7 cellular contexts compared by ENCODE assay signal in the genomic region with DNA sequence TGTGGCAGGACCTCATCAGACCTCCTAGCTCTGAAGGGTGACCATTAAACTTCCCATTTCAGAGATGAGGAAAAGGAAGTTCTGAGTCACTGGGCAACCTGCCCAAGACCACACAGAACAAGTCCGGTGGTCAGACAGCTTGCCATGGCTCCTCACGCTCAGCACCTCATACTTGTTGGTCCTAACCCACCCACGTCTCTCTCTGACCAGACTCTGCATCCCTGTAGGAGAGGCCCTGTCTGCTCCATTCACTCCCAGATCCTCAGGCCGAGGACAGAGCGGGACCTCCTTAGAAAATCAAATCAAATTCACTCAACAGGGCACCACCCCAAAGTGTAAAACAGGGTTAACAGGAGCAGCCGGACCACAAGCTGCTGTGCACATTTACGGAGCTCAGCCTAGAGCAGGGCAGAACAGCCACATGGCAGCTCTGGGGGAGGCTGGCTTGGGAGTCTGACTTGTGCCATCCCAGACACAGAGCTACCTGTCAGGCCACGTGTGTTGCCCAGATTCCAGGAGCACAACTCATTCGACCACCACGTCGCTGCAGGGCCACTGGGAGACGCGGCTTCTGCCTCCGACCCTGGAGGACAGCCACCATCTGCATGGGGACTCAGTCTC. TPM values are rescaled to one million over a fixed set of nuclear protein-coding genes. Genes with fewer than 3 reads are reported as not detected.
DNase-seq lines count a peak whose midpoint lies in the region; ATAC-seq, FAIRE-seq and TF ChIP-seq lines count a peak whose summit lies in the region.

No MANE protein-coding gene starts in this region.

- H3K4me1 ChIP-seq in endothelial cell of umbilical vein (ENCODE audit: control insufficient read depth, extremely low read depth, insufficient read depth, low read length), result peaks cover 37% of the 10 kb centered on the region
- H3K4me1 ChIP-seq in mucosa of rectum (ENCODE audit: control insufficient read depth in 2 of 2, insufficient read depth in 2 of 2, low read length in 2 of 2), result peaks cover 12 to 26% of the 10 kb centered on the region in 2 donors

- no peak overlapping the region for H2AFZ ChIP-seq in endothelial cell of umbilical vein (ENCODE audit: low read depth, low read length)

- peak; percentile 71 for DNase-seq in H4 (ENCODE audit: low spot score)
- no peak for DNase-seq in SK-N-MC (ENCODE audit: low read depth, low spot score)
- DNase-seq in endothelial cell of umbilical vein (ENCODE audit: low read depth, low spot score), result peak; percentile 98
- no peak for DNase-seq in occipital lobe (lab: John Stamatoyannopoulos, UW)
- DNase-seq in NCI-H524 treated with DMSO at 0.1 percent for 48 hours (lab: John Stamatoyannopoulos, UW), result no peak

- peaks cover 49% of the 10 kb centered on the region for H3K36me3 ChIP-seq in SK-N-MC (ENCODE audit: insufficient read depth, low read length)
- H3K36me3 ChIP-seq in endothelial cell of umbilical vein (ENCODE audit: control insufficient read depth in 2 of 2, extremely low read depth in 1 of 2, insufficient read depth in 2 of 2, low read length in 2 of 2), result no peaks in the 10 kb centered on the region
- H3K36me3 ChIP-seq in mucosa of rectum (ENCODE audit: control insufficient read depth in 2 of 2, insufficient read depth in 2 of 2, low read length in 2 of 2), result no peaks in the 10 kb centered on the region

- H3K4me2 ChIP-seq in endothelial cell of umbilical vein (ENCODE audit: insufficient read depth, low read length), result peak overlapping the region; percentile 88

- peaks cover 11% of the 10 kb centered on the region; the same call in 1 of the 2 replicates for H3K9me3 ChIP-seq in SK-N-MC (ENCODE audit: low read depth, low read length)
- no peaks in the 10 kb centered on the region for H3K9me3 ChIP-seq in endothelial cell of umbilical vein (replicated peaks; ENCODE audit: control insufficient read depth, insufficient read depth, low read length)
- H3K9me3 ChIP-seq in mucosa of rectum (ENCODE audit: control insufficient read depth in 2 of 2, low read length in 2 of 2), result no peaks in the 10 kb centered on the region

- dilution Hi-C loops in endothelial cell of umbilical vein (cut with MboI; ENCODE audit: extremely low pct_ligation_motif_present, low sequenced_read_pairs), result no loop called here

- peak overlapping the region; percentile 91 for H3K4me3 ChIP-seq in SK-N-MC
- peak overlapping the region; percentile 73 to 89 (median 75) for H3K4me3 ChIP-seq in endothelial cell of umbilical vein (replicated peaks in 1 of 3; ENCODE audit: insufficient read depth in 1 of 3, low read depth in 1 of 3, low read length in 3 of 3)
- peak overlapping the region; percentile 56 to 72 for H3K4me3 ChIP-seq in mucosa of rectum (ENCODE audit: low read length in 2 of 2)

- no peaks in the 10 kb centered on the region for H4K20me1 ChIP-seq in endothelial cell of umbilical vein (replicated peaks; ENCODE audit: control insufficient read depth, extremely low read depth, insufficient read depth, low read length)

- peak; percentile 100 for FAIRE-seq in endothelial cell of umbilical vein (lab: Jason Lieb, UNC)

- POLR2A ChIA-PET in endothelial cell of umbilical vein (lab: Charles Lee), result interaction anchor here (1.3 kb wide), 1 partner anchor 164 kb away, joined by 3 read pairs; no protein-coding TSS in a partner anchor

- H3K27ac ChIP-seq in SK-N-MC, result no peak overlapping the region
- peak overlapping the region; percentile 63 for H3K27ac ChIP-seq in endothelial cell of umbilical vein (ENCODE audit: insufficient read depth, low read depth, low read length)
- peak overlapping the region; percentile 38 to 56 for H3K27ac ChIP-seq in mucosa of rectum (ENCODE audit: low read depth in 2 of 2, low read length in 2 of 2)

- H3K9ac ChIP-seq in SK-N-MC (ENCODE audit: insufficient read length) (peak overlapping the region; percentile 92), endothelial cell of umbilical vein (replicated peaks; ENCODE audit: extremely low read depth, insufficient read depth, low read length) (peak overlapping the region; percentile 84), mucosa of rectum (ENCODE audit: low read depth in 1 of 2, low read length in 2 of 2) (peak overlapping the region; percentile 26 to 54)

- H3K9me1 ChIP-seq in endothelial cell of umbilical vein (replicated peaks; ENCODE audit: control insufficient read depth, extremely low read depth, insufficient read depth, low read length), result no peaks in the 10 kb centered on the region

- peaks cover 62% of the 10 kb centered on the region for H3K79me2 ChIP-seq in endothelial cell of umbilical vein (ENCODE audit: control insufficient read depth, insufficient read depth, low read length)

- H3K27me3 ChIP-seq in endothelial cell of umbilical vein (ENCODE audit: control insufficient read depth in 2 of 2, insufficient read depth in 2 of 2, low read length in 2 of 2), result no peaks in the 10 kb centered on the region
- H3K27me3 ChIP-seq in mucosa of rectum (ENCODE audit: control insufficient read depth in 2 of 2, insufficient read depth in 2 of 2, low read length in 2 of 2), result no peaks in the 10 kb centered on the region

- intact Hi-C loops in endothelial cell of umbilical vein (cut with micrococcal nuclease), result loop anchor here (5.0 to 10.0 kb wide), 2 partner anchors 48 to 144 kb away; partner anchors contain the start of gene PLPP2

- TF ChIP-seq CTCF in endothelial cell of umbilical vein (IDR thresholded peaks at IDR 0.05; ENCODE audit: extremely low read depth in 1 of 2, insufficient read depth in 1 of 2, low read depth in 1 of 2, low read length in 2 of 2), result no peak

- peak; percentile 45 for TF ChIP-seq POLR2A in endothelial cell of umbilical vein (IDR thresholded peaks at IDR 0.05; ENCODE audit: low read depth, low read length)

- no peak for ATAC-seq in HG02678 (IDR thresholded peaks at IDR 0.05; ENCODE audit: unreplicated experiment)

- CTCF ChIA-PET in endothelial cell of umbilical vein (lab: Charles Lee), result interaction anchor here (1.0 to 1.8 kb wide), 5 partner anchors 30 to 168 kb away, joined by 3 to 8 read pairs (median 5); no protein-coding TSS in a partner anchor

- BruUV-seq in endothelial cell of umbilical vein (replicated peaks; lab: Mats Ljungman, UMichigan), result TSS peak; percentile 94

TF ChIP-seq in endothelial cell of umbilical vein, 7 proteins besides CTCF, POLR2A, EP300 and RAD21:
- TF ChIP-seq EZH2 (IDR thresholded peaks at IDR 0.05; ENCODE audit: borderline replicate concordance, low read depth, low read length, severe bottlenecking), result no peak
- TF ChIP-seq POLR2AphosphoS5 (IDR thresholded peaks at IDR 0.05; ENCODE audit: insufficient read depth, low read depth, low read length), result peak; percentile 82
- TF ChIP-seq MAX (IDR thresholded peaks at IDR 0.05; ENCODE audit: insufficient read depth, insufficient read length), result no peak
- TF ChIP-seq MYC (IDR thresholded peaks at IDR 0.05; ENCODE audit: low read depth, low read length), result peak; percentile 53
- TF ChIP-seq FOS (IDR thresholded peaks at IDR 0.05; ENCODE audit: borderline replicate concordance, insufficient read depth, low read length), result peak; percentile 88
- peak; percentile 87 for TF ChIP-seq JUN (IDR thresholded peaks at IDR 0.05; ENCODE audit: borderline replicate concordance, insufficient read depth, insufficient read length, low read depth)
- TF ChIP-seq GATA2 (IDR thresholded peaks at IDR 0.05; ENCODE audit: insufficient read depth, insufficient read length, low read depth, low read length), result no peak

RNA-seq across cellular contexts. Expression of gene MIER2, which starts 1.7 kb away (rescaled TPM):
- 2.8 and 5.1 TPM in 2 replicates for total RNA-seq in H4 (2014; rRNA removed; shearing (Covaris generic))
- total RNA-seq in endothelial cell of umbilical vein, result 41.7 and 44.9 TPM in 2 replicates
- 20.3 and 26.8 TPM in 2 replicates for polyA plus RNA-seq in endothelial cell of umbilical vein
- polyA plus RNA-seq in endothelial cell of umbilical vein (2011; cell fraction: cytosol; rRNA removed), result 17.4 and 20.3 TPM in 2 replicates
- 54.6 and 69.8 TPM in 2 replicates for polyA plus RNA-seq in endothelial cell of umbilical vein (2011; cell fraction: nucleus; rRNA removed)
- 44.8 and 55.7 TPM in 2 replicates for polyA plus RNA-seq in endothelial cell of umbilical vein (2012)
- 70.1 and 74.1 TPM in 2 replicates for polyA minus RNA-seq in endothelial cell of umbilical vein
- polyA minus RNA-seq in endothelial cell of umbilical vein (2011; cell fraction: cytosol; rRNA and poly(A)+ RNA removed), result 7.3 TPM
- polyA minus RNA-seq in endothelial cell of umbilical vein (2011; cell fraction: nucleus; rRNA and poly(A)+ RNA removed), result 35.1 and 41.4 TPM in 2 replicates
- 5.3 TPM for total RNA-seq in occipital lobe

RNA-seq across cellular contexts. Expression of gene PLPP2, which starts 51.7 kb away (rescaled TPM):
- total RNA-seq in H4 (2014; rRNA removed; shearing (Covaris generic)), result 111 and 138 TPM in 2 replicates
- 12.0 and 27.9 TPM in 2 replicates for total RNA-seq in endothelial cell of umbilical vein
- 34.3 and 36.3 TPM in 2 replicates for polyA plus RNA-seq in endothelial cell of umbilical vein
- 14.9 and 16.5 TPM in 2 replicates for polyA plus RNA-seq in endothelial cell of umbilical vein (2011; cell fraction: cytosol; rRNA removed)
- 14.2 and 15.9 TPM in 2 replicates for polyA plus RNA-seq in endothelial cell of umbilical vein (2011; cell fraction: nucleus; rRNA removed)
- 26.4 and 44.4 TPM in 2 replicates for polyA plus RNA-seq in endothelial cell of umbilical vein (2012)
- polyA minus RNA-seq in endothelial cell of umbilical vein, result 21.9 and 26.1 TPM in 2 replicates
- 40.7 TPM for polyA minus RNA-seq in endothelial cell of umbilical vein (2011; cell fraction: cytosol; rRNA and poly(A)+ RNA removed)
- 2.3 and 5.0 TPM in 2 replicates for polyA minus RNA-seq in endothelial cell of umbilical vein (2011; cell fraction: nucleus; rRNA and poly(A)+ RNA removed)
- 0.62 TPM for total RNA-seq in occipital lobe

Comparison
In these comparisons a context has a peak if more than half of its experiments do, and no peak if none do; other contexts are left out.
1. DNase-seq: peak in H4 (single experiment) and endothelial cell of umbilical vein (single experiment); none in SK-N-MC (single experiment), occipital lobe (single experiment) and NCI-H524 treated with DMSO at 0.1 percent for 48 hours (single experiment).
2. H3K9ac ChIP-seq: peak in every context shown above with its lines; median percentile 92 in SK-N-MC; 84 in endothelial cell of umbilical vein; 40 in mucosa of rectum.
3. Peak in every context shown above with its lines, with median percentiles within 50 percentile points of each other: H3K4me3 ChIP-seq.